29 cellular contexts compared by ENCODE assay signal in the genomic region with DNA sequence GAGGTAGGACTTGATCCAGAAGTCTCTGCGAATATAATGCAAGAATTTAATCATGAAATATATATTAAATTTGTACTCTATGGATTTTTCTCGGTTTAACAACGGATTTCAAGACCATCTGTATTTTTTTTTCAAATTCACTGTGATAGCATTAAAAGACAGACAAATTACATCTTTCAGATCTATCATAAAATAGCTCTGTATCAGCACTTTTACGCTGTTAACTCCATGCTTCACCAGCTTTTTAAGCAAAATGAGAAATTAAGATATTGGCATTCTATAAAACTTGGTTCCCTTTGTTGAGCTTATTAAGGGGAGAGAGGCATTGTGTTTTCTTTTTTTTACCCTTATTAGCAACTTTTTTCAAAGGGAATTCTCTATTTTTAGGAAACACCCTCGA.
"Had no signal": no experiment of that assay in that cellular context is flagged by ENCODE, and none has a peak within 500 bp of the region (broad histone marks: within the 10 kb centered on the region; RNA-seq: fewer than 3 reads in every experiment).

No MANE protein-coding gene starts in this region.

- H3K27ac Mint-ChIP-seq: dendritic cell treated with granulocyte-macrophage colony-stimulating factor and Interleukin-4, amounts not matched to agents 40 ng/mL and 50 ng/mL, for 4 days; effector memory CD8-positive, alpha-beta T cell; endodermal cell had no signal

- H3K9me3 ChIP-seq: colonic mucosa, esophagus muscularis mucosa, esophagus squamous epithelium, gastrocnemius medialis, gastroesophageal sphincter, heart left ventricle had no signal

- H3K4me1 ChIP-seq: colonic mucosa, esophagus muscularis mucosa, esophagus squamous epithelium, foreskin keratinocyte, gastrocnemius medialis, gastroesophageal sphincter, heart left ventricle, heart right ventricle had no signal

- H3K36me3 ChIP-seq: colonic mucosa, esophagus muscularis mucosa, esophagus squamous epithelium, gastrocnemius medialis, gastroesophageal sphincter, heart left ventricle, heart right ventricle had no signal

- H3K4me1 Mint-ChIP-seq: endodermal cell had no signal

- H3K4me3 ChIP-seq: colonic mucosa, coronary artery, dorsolateral prefrontal cortex, esophagus muscularis mucosa, esophagus squamous epithelium, gastrocnemius medialis, gastroesophageal sphincter, heart left ventricle, heart right ventricle had no signal

- ATAC-seq: effector memory CD8-positive, alpha-beta T cell; esophagus mucosa; foreskin keratinocyte; gastrocnemius medialis; gastroesophageal sphincter; heart left ventricle; heart right ventricle had no signal

- DNase-seq: colonic mucosa; cortex of kidney; dermis blood vessel endothelial cell; dorsolateral prefrontal cortex; effector CD4-positive, alpha-beta T cell; effector CD8-positive, alpha-beta T cell; effector memory CD4-positive, alpha-beta T cell; effector memory CD8-positive, alpha-beta T cell; endodermal cell; erythroblast; esophagus squamous epithelium; foreskin fibroblast; foreskin keratinocyte; foreskin melanocyte; gastrocnemius medialis; glutamatergic neuron; head of caudate nucleus; heart left ventricle; heart right ventricle had no signal

- FAIRE-seq: colon, endometrium, endothelial cell of umbilical vein, frontal cortex had no signal

- H3K27me3 ChIP-seq: colonic mucosa, dorsolateral prefrontal cortex, esophagus muscularis mucosa, esophagus squamous epithelium, foreskin keratinocyte, gastrocnemius medialis, gastroesophageal sphincter, heart left ventricle, heart right ventricle had no signal

- H3K27ac ChIP-seq: colonic mucosa, coronary artery, dorsolateral prefrontal cortex, epithelial cell of prostate, esophagus muscularis mucosa, esophagus squamous epithelium, foreskin keratinocyte, gastrocnemius medialis, gastroesophageal sphincter, heart left ventricle, heart right ventricle had no signal

- H3K4me3 Mint-ChIP-seq: dendritic cell treated with granulocyte-macrophage colony-stimulating factor and Interleukin-4, amounts not matched to agents 40 ng/mL and 50 ng/mL, for 4 days; effector memory CD8-positive, alpha-beta T cell; endodermal cell had no signal

- H3K27me3 Mint-ChIP-seq: dendritic cell treated with granulocyte-macrophage colony-stimulating factor and Interleukin-4, amounts not matched to agents 40 ng/mL and 50 ng/mL, for 4 days; effector memory CD8-positive, alpha-beta T cell had no signal
